In genomic region chr16:67546761-67547422, GRCh38 we compare ENCODE assay signal across 1 cellular context.
TF ChIP-seq lines count a peak whose summit lies in the region.

No MANE protein-coding gene starts in this region.

TF ChIP-seq in WTC11, 78 proteins besides CTCF, POLR2A, EP300 and RAD21 (continued from another document):
- TF ChIP-seq AFF4 (CRISPR knock-in tag; IDR thresholded peaks at IDR 0.05; ENCODE audit: borderline replicate concordance), result no peak
- no peak for TF ChIP-seq GTF2I (CRISPR knock-in tag; conservative IDR thresholded peaks at IDR 0.05)
- TF ChIP-seq ATF6 (CRISPR knock-in tag; IDR thresholded peaks at IDR 0.05), result no peak
- TF ChIP-seq ZNF219 (CRISPR knock-in tag; IDR thresholded peaks at IDR 0.05; ENCODE audit: borderline replicate concordance), result no peak
- TF ChIP-seq MYBL2 (CRISPR knock-in tag; IDR thresholded peaks at IDR 0.05), result no peak
- TF ChIP-seq SOX15 (CRISPR knock-in tag; IDR thresholded peaks at IDR 0.05), result no peak
- TF ChIP-seq USF1 (CRISPR knock-in tag; IDR thresholded peaks at IDR 0.05), result no peak
- no peak for TF ChIP-seq ATF1 (CRISPR knock-in tag; IDR thresholded peaks at IDR 0.05)
- TF ChIP-seq, protein P1, sequence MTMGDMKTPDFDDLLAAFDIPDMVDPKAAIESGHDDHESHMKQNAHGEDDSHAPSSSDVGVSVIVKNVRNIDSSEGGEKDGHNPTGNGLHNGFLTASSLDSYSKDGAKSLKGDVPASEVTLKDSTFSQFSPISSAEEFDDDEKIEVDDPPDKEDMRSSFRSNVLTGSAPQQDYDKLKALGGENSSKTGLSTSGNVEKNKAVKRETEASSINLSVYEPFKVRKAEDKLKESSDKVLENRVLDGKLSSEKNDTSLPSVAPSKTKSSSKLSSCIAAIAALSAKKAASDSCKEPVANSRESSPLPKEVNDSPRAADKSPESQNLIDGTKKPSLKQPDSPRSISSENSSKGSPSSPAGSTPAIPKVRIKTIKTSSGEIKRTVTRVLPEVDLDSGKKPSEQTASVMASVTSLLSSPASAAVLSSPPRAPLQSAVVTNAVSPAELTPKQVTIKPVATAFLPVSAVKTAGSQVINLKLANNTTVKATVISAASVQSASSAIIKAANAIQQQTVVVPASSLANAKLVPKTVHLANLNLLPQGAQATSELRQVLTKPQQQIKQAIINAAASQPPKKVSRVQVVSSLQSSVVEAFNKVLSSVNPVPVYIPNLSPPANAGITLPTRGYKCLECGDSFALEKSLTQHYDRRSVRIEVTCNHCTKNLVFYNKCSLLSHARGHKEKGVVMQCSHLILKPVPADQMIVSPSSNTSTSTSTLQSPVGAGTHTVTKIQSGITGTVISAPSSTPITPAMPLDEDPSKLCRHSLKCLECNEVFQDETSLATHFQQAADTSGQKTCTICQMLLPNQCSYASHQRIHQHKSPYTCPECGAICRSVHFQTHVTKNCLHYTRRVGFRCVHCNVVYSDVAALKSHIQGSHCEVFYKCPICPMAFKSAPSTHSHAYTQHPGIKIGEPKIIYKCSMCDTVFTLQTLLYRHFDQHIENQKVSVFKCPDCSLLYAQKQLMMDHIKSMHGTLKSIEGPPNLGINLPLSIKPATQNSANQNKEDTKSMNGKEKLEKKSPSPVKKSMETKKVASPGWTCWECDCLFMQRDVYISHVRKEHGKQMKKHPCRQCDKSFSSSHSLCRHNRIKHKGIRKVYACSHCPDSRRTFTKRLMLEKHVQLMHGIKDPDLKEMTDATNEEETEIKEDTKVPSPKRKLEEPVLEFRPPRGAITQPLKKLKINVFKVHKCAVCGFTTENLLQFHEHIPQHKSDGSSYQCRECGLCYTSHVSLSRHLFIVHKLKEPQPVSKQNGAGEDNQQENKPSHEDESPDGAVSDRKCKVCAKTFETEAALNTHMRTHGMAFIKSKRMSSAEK (CRISPR knock-in tag; IDR thresholded peaks at IDR 0.05; ENCODE audit: borderline replicate concordance), result no peak
- no peak for TF ChIP-seq ETV6 (CRISPR knock-in tag; IDR thresholded peaks at IDR 0.05)
